8 cellular contexts compared by ENCODE assay signal in genomic region chr11:83284501-83285051, GRCh38. TPM values are rescaled to one million over a fixed set of nuclear protein-coding genes. Genes with fewer than 3 reads are reported as not detected.
DNase-seq lines count a peak whose midpoint lies in the region; ATAC-seq and TF ChIP-seq lines count a peak whose summit lies in the region.

No MANE protein-coding gene starts in this region.

- intact Hi-C loops in cardiac septum (cut with DNase I), result no loop called here

- H3K36me3 ChIP-seq in right atrium auricular region, result peaks cover under 1% of the 10 kb centered on the region
- H3K36me3 ChIP-seq in adipocyte (ENCODE audit: control insufficient read depth, insufficient read depth, low read length, severe bottlenecking), result peaks cover 4% of the 10 kb centered on the region
- H3K36me3 ChIP-seq in lung (ENCODE audit: control insufficient read depth in 2 of 2, insufficient read depth in 2 of 2, low read length in 2 of 2), result no peaks in the 10 kb centered on the region

- H3K4me3 ChIP-seq in right atrium auricular region, result peak overlapping the region; percentile 71 to 85
- H3K4me3 ChIP-seq in adipocyte (ENCODE audit: low read length), result peak overlapping the region; percentile 91
- peak overlapping the region; percentile 45 for H3K4me3 ChIP-seq in lung

- TF ChIP-seq CTCF in right atrium auricular region (IDR thresholded peaks at IDR 0.05) (no peak), lung (IDR thresholded peaks at IDR 0.05; ENCODE audit: control extremely low read depth, extremely low read depth) (no peak)

- peak overlapping the region; percentile 94 for H3K9ac ChIP-seq in adipocyte (ENCODE audit: low read length)

- no peaks in the 10 kb centered on the region for H3K27me3 ChIP-seq in right atrium auricular region
- no peaks in the 10 kb centered on the region for H3K27me3 ChIP-seq in adipocyte (replicated peaks; ENCODE audit: control insufficient read depth, insufficient read depth, low read length)
- H3K27me3 ChIP-seq in lung (ENCODE audit: control insufficient read depth, insufficient read depth), result no peaks in the 10 kb centered on the region

- ATAC-seq in lung (ENCODE audit: insufficient read depth, low FRiP score) (no peak), GM19351 (IDR thresholded peaks at IDR 0.05; ENCODE audit: unreplicated experiment) (no peak), GM19397 (IDR thresholded peaks at IDR 0.05; ENCODE audit: unreplicated experiment) (no peak), HG02588 (IDR thresholded peaks at IDR 0.05; ENCODE audit: unreplicated experiment) (no peak)

- peak overlapping the region; percentile 97 to 98 for H3K27ac ChIP-seq in right atrium auricular region
- H3K27ac ChIP-seq in lung (ENCODE audit: low read depth in 1 of 2, low read length in 1 of 2), result peak overlapping the region in 1 of 2 donors; percentile 99

- H3K9me3 ChIP-seq in right atrium auricular region, result no peaks in the 10 kb centered on the region
- H3K9me3 ChIP-seq in adipocyte (ENCODE audit: control insufficient read depth, low read length), result no peaks in the 10 kb centered on the region
- no peaks in the 10 kb centered on the region for H3K9me3 ChIP-seq in lung (ENCODE audit: control insufficient read depth in 2 of 2, insufficient read depth in 1 of 2, low read length in 1 of 2)

- no peak for DNase-seq in right atrium auricular region (ENCODE audit: low spot score)
- no peak for DNase-seq in cardiac septum (ENCODE audit: low spot score)
- peak; percentile 15 for DNase-seq in adipocyte (ENCODE audit: low read depth)
- no peak for DNase-seq in lung (ENCODE audit: low spot score)
- no peak for DNase-seq in HuH-7.5 (ENCODE audit: low spot score)

- H3K4me1 ChIP-seq in right atrium auricular region (peaks cover 0 to 37% of the 10 kb centered on the region in 2 donors), adipocyte (ENCODE audit: control insufficient read depth, insufficient read depth, low read length) (peaks cover 29% of the 10 kb centered on the region), lung (ENCODE audit: control insufficient read depth in 2 of 2, insufficient read depth in 2 of 2, low read length in 2 of 2) (peaks cover 4 to 14% of the 10 kb centered on the region in 2 donors)

RNA-seq across cellular contexts. Expression of gene CCDC90B, which starts 1.6 kb away (rescaled TPM):
- 10 to 100 TPM; 20.9 to 24.0 TPM for total RNA-seq in right atrium auricular region
- 29.5 TPM for total RNA-seq in cardiac septum
- total RNA-seq in lung, result 10 to 100 TPM; 19.0 to 60.9 TPM
- polyA plus RNA-seq in lung, result 10 to 100 TPM; 18.8 to 24.6 TPM
